21 cellular contexts compared by ENCODE assay signal in genomic region chr6:111517965-111518364, GRCh38. TPM values are rescaled to one million over a fixed set of nuclear protein-coding genes. Genes with fewer than 3 reads are reported as not detected.
DNase-seq lines count a peak whose midpoint lies in the region; ATAC-seq, FAIRE-seq and TF ChIP-seq lines count a peak whose summit lies in the region.
"Had no signal": no experiment of that assay in that cellular context is flagged by ENCODE, and none has a peak within 500 bp of the region (broad histone marks: within the 10 kb centered on the region; RNA-seq: fewer than 3 reads in every experiment).

No MANE protein-coding gene starts in this region.

- 50% methylated on average over 4 of the region's 4 CpGs for WGBS in K562 (ENCODE audit: insufficient coverage, low coverage, missing lambda C conversion rate)
- WGBS in mesendoderm (ENCODE audit: extremely low coverage, insufficient coverage, low lambda C conversion rate) = no CpG with 5 or more reads among the region's 4 CpGs

- ATAC-seq in K562 (peak; percentile 48), HG03095 (IDR thresholded peaks at IDR 0.05; ENCODE audit: unreplicated experiment) (no peak)
- ATAC-seq: PC-3, SK-N-SH treated with all-trans-retinoic acid at 6 μM for 48 hours had no signal

- POLR2A ChIA-PET in K562 (lab: Yijun Ruan, JAX) = interaction anchor here (0.6 to 1.5 kb wide), 4 partner anchors 9 to 560 kb away, joined by 3 to 4 read pairs (median 3); partner anchors contain the start of gene GTF3C6

- H2BK5ac ChIP-seq in mesendoderm (ENCODE audit: low read length) = no peak overlapping the region

- in situ Hi-C loops in K562 (cut with MboI) = no loop called here

- no peak overlapping the region for H2AK5ac ChIP-seq in mesendoderm (ENCODE audit: low read length)

- H3K4me1 Mint-ChIP-seq in T-helper 2 cell treated with Interferon-gamma antibody and Interleukin-4, amounts not matched to agents 5 μg/mL and 100 μg/mL, for 36 hours (ENCODE audit: low read depth) = peaks cover 15% of the 10 kb centered on the region

- H3K27ac Mint-ChIP-seq in T-helper 2 cell treated with Interferon-gamma antibody and Interleukin-4, amounts not matched to agents 5 μg/mL and 100 μg/mL, for 36 hours = no peak overlapping the region
- H3K27ac Mint-ChIP-seq: CD4-positive, alpha-beta T cell; HFFc6 had no signal

- H3K4me3 Mint-ChIP-seq in T-helper 2 cell treated with Interferon-gamma antibody and Interleukin-4, amounts not matched to agents 5 μg/mL and 100 μg/mL, for 36 hours = no peak overlapping the region
- H3K4me3 Mint-ChIP-seq: CD4-positive, alpha-beta T cell; HFFc6 had no signal

- H3K4me1 ChIP-seq in K562 (replicated peaks in 1 of 2; ENCODE audit: control insufficient read depth in 2 of 2, insufficient read depth in 2 of 2, low read length in 2 of 2) = no peaks in the 10 kb centered on the region; a peak in 1 of 5 replicates
- no peaks in the 10 kb centered on the region for H3K4me1 ChIP-seq in mesendoderm (ENCODE audit: control insufficient read depth, low read depth, low read length)
- H3K4me1 ChIP-seq: BE2C had no signal

- H3K4me3 ChIP-seq in K562 (no peak overlapping the region), mesendoderm (ENCODE audit: low read length) (no peak overlapping the region)
- H3K4me3 ChIP-seq: GM23248, MG63 had no signal

- no peak overlapping the region for H3K9ac ChIP-seq in K562 (ENCODE audit: insufficient read depth in 1 of 2, low read depth in 2 of 2, low read length in 2 of 2)
- no peak overlapping the region for H3K9ac ChIP-seq in mesendoderm (ENCODE audit: low read length)
- H3K9ac ChIP-seq: GM23248 had no signal

- no peaks in the 10 kb centered on the region for H4K20me1 ChIP-seq in K562 (replicated peaks; ENCODE audit: control insufficient read depth, insufficient read depth, low read length)

- no peak overlapping the region for H3K4me2 ChIP-seq in K562 (ENCODE audit: insufficient read depth, low read length)
- no peak overlapping the region for H3K4me2 ChIP-seq in mesendoderm (ENCODE audit: low read length)

- H3K27me3 ChIP-seq in K562 (ENCODE audit: control insufficient read depth in 2 of 2, insufficient read depth in 2 of 2, low read length in 2 of 2) (no peaks in the 10 kb centered on the region), mesendoderm (ENCODE audit: insufficient read depth, low read length, poor library complexity) (no peaks in the 10 kb centered on the region)
- H3K27me3 ChIP-seq: BE2C, MG63 had no signal

- H3K27ac ChIP-seq in K562 (ENCODE audit: extremely low read depth, low read depth, low read length) (no peak overlapping the region), mesendoderm (ENCODE audit: low read depth, low read length) (no peak overlapping the region)
- H3K27ac ChIP-seq: GM23248 had no signal

- no peak overlapping the region for H4K8ac ChIP-seq in mesendoderm (ENCODE audit: low read depth, low read length)

- TF ChIP-seq CTCF in K562 (IDR thresholded peaks at IDR 0.05 in 2 of 3, conservative IDR thresholded peaks at IDR 0.05 in 1 of 3; ENCODE audit: insufficient read depth in 2 of 3, low read depth in 1 of 3, low read length in 3 of 3) = no peak

- CTCF ChIA-PET in K562 (lab: Yijun Ruan, JAX; ENCODE audit: low intra/inter-chr PET ratio) = no interaction called here

- no peak for TF ChIP-seq POLR2A in GM12891 (IDR thresholded peaks at IDR 0.05; ENCODE audit: low read depth, low read length)
- no peak for TF ChIP-seq POLR2A in K562 (conservative IDR thresholded peaks at IDR 0.05)

- FAIRE-seq in GM12891 (lab: Jason Lieb, UNC) (peak; percentile 40), K562 (lab: Jason Lieb, UNC) (peak; percentile 11)
- FAIRE-seq: G401.6 had no signal

- TF ChIP-seq EP300 in K562 (IDR thresholded peaks at IDR 0.05; ENCODE audit: low read length) = no peak

- no peak overlapping the region for H3K23ac ChIP-seq in mesendoderm (ENCODE audit: low read length)

- H3K79me1 ChIP-seq in mesendoderm (ENCODE audit: low read length) = no peaks in the 10 kb centered on the region

- no peaks in the 10 kb centered on the region for H3K27me3 Mint-ChIP-seq in T-helper 2 cell treated with Interferon-gamma antibody and Interleukin-4, amounts not matched to agents 5 μg/mL and 100 μg/mL, for 36 hours (ENCODE audit: low read depth)
- H3K27me3 Mint-ChIP-seq: CD4-positive, alpha-beta T cell had no signal

- H2BK120ac ChIP-seq in mesendoderm (ENCODE audit: low read depth, low read length) = no peak overlapping the region

- H3K4ac ChIP-seq in mesendoderm (ENCODE audit: low read depth, low read length) = no peak overlapping the region

- H2AFZ ChIP-seq in K562 (ENCODE audit: low read depth, low read length) = no peak overlapping the region
- H2AFZ ChIP-seq: GM23248 had no signal

- intact Hi-C loops in K562 (cut with micrococcal nuclease) = no loop called here

- no peak overlapping the region for H2BK15ac ChIP-seq in mesendoderm (replicated peaks; ENCODE audit: low read depth)

- H3K36me3 ChIP-seq in K562 (ENCODE audit: control insufficient read depth, insufficient read depth, low read length) (no peaks in the 10 kb centered on the region), mesendoderm (ENCODE audit: control insufficient read depth, insufficient read depth, low read length) (no peaks in the 10 kb centered on the region)
- H3K36me3 ChIP-seq: BE2C, MG63 had no signal

- H4K5ac ChIP-seq in mesendoderm (ENCODE audit: low read length) = no peak overlapping the region

- DNase-seq in GM12891 (ENCODE audit: insufficient read length, low spot score) = no peak
- peak; percentile 9 for DNase-seq in HT1080 (ENCODE audit: low read depth)
- no peak for DNase-seq in K562 (ENCODE audit: extremely low read depth in 1 of 4, low spot score in 3 of 4)
- peak; percentile 78 for DNase-seq in mesendoderm
- no peak for DNase-seq in T-helper 2 cell treated with Interferon-gamma antibody and Interleukin-4, amounts not matched to agents 5 μg/mL and 100 μg/mL, for 36 hours (ENCODE audit: low spot score)
- DNase-seq in NK-92 treated with Interleukin-12 subunit alpha and Interleukin-12 subunit beta, amount 100 ng/mL, for 24 hours (lab: John Stamatoyannopoulos, UW) = no peak
- DNase-seq: BE2C; CD4-positive, alpha-beta T cell; GM23248; HFFc6; Karpas-422; MG63; NCI-H1105 treated with DMSO at 0.1 percent for 48 hours; NCI-H1694 treated with DMSO at 0.1 percent for 48 hours; NCI-H510A; NCI-H774; PC-3; T-helper 1 cell had no signal

- peaks cover 4% of the 10 kb centered on the region for H3K36me3 Mint-ChIP-seq in T-helper 2 cell treated with Interferon-gamma antibody and Interleukin-4, amounts not matched to agents 5 μg/mL and 100 μg/mL, for 36 hours (ENCODE audit: low read depth)

- no peak overlapping the region for H3K56ac ChIP-seq in mesendoderm (ENCODE audit: low read length)

- H3K79me2 ChIP-seq in K562 (ENCODE audit: control insufficient read depth, insufficient read depth, low read length) = no peaks in the 10 kb centered on the region
- no peaks in the 10 kb centered on the region for H3K79me2 ChIP-seq in mesendoderm (ENCODE audit: control insufficient read depth, insufficient read depth, low read length)

- no peaks in the 10 kb centered on the region for H3K9me1 ChIP-seq in K562 (ENCODE audit: control insufficient read depth, insufficient read depth, low read length)

- no TSS peak for BruUV-seq in K562 (replicated peaks; lab: Mats Ljungman, UMichigan)

- no peak overlapping the region for H3K18ac ChIP-seq in mesendoderm (ENCODE audit: low read length)

- H3K9me3 Mint-ChIP-seq in T-helper 2 cell treated with Interferon-gamma antibody and Interleukin-4, amounts not matched to agents 5 μg/mL and 100 μg/mL, for 36 hours = peaks cover 4% of the 10 kb centered on the region
- H3K9me3 Mint-ChIP-seq: CD4-positive, alpha-beta T cell; HFFc6 had no signal

- H3K9me3 ChIP-seq in K562 (replicated peaks; ENCODE audit: control insufficient read depth, insufficient read depth, low read depth, low read length) = no peaks in the 10 kb centered on the region
- H3K9me3 ChIP-seq: BE2C had no signal

- no peak for TF ChIP-seq RAD21 in K562 (CRISPR knock-in tag; conservative IDR thresholded peaks at IDR 0.05 in 1 of 2, IDR thresholded peaks at IDR 0.05 in 1 of 2)

TF ChIP-seq in GM12891, 5 proteins besides CTCF, POLR2A, EP300 and RAD21:
- no peak for TF ChIP-seq POU2F2 (IDR thresholded peaks at IDR 0.05; ENCODE audit: low read depth, low read length)
- no peak for TF ChIP-seq POLR2AphosphoS5 (IDR thresholded peaks at IDR 0.05; ENCODE audit: low read depth, low read length)

TF ChIP-seq in K562, 482 proteins besides CTCF, POLR2A, EP300 and RAD21 (continues in another document):
- TF ChIP-seq MAFF (IDR thresholded peaks at IDR 0.05; ENCODE audit: low read length) = peak; percentile 39; the same call in 1 of the 2 replicates
- no peak for TF ChIP-seq RBM14 (IDR thresholded peaks at IDR 0.05; ENCODE audit: borderline replicate concordance, insufficient read depth, low read depth, low read length)
- peak; percentile 45; the same call in 1 of the 2 replicates for TF ChIP-seq MAFK (IDR thresholded peaks at IDR 0.05; ENCODE audit: low read length)
- TF ChIP-seq LARP7 (IDR thresholded peaks at IDR 0.05) = no peak
- no peak for TF ChIP-seq SRSF9 (IDR thresholded peaks at IDR 0.05; ENCODE audit: borderline replicate concordance, low read depth, low read length)

RNA-seq across cellular contexts. Expression of gene REV3L, which starts 34.9 kb away (rescaled TPM):
- 5.7 TPM for polyA plus RNA-seq in GM12891 (2012; ENCODE audit: low read depth, missing spikeins)
- 13.0 and 13.5 TPM in 2 replicates for total RNA-seq in HT1080 (2014; rRNA removed; shearing (Covaris generic))
- 10.5 and 12.4 TPM in 2 replicates for polyA plus RNA-seq in HT1080 (2015; cell fraction: cytosol; rRNA removed)
- 17.9 and 18.3 TPM in 2 replicates for polyA plus RNA-seq in HT1080 (2015; cell fraction: nucleus; rRNA removed)
- total RNA-seq in K562 (2011; cell fraction: chromatin; rRNA removed; ENCODE audit: low replicate concordance) = 20.0 and 85.9 TPM in 2 replicates
- total RNA-seq in K562 (2011; cell fraction: nucleolus; rRNA removed) = 9.3 and 16.7 TPM in 2 replicates
- 25.5 and 35.3 TPM in 2 replicates for total RNA-seq in K562 (2011; cell fraction: nucleoplasm; rRNA removed)
- total RNA-seq in K562 (2014; rRNA removed) = 13.0 and 14.4 TPM in 2 replicates
- 22.1 and 23.5 TPM in 2 replicates for total RNA-seq in K562 (2014; rRNA removed; fragmentation: Illumina TruSeq; extraction: Trizol)
- 22.5 and 24.4 TPM in 2 replicates for total RNA-seq in K562 (2015; rRNA removed; fragmentation: Illumina TruSeq; extraction: Trizol)
- total RNA-seq in K562 (2021) = 12.1 and 16.6 TPM in 2 replicates
- polyA plus RNA-seq in K562 (2011; rRNA removed) = 11.7 and 16.7 TPM in 2 replicates
- polyA plus RNA-seq in K562 (2011; cell fraction: cytosol; rRNA removed) = 3.3 and 6.2 TPM in 2 replicates
- 9.2 and 12.9 TPM in 2 replicates for polyA plus RNA-seq in K562 (2011; cell fraction: nucleus; rRNA removed)
- polyA plus RNA-seq in K562 (2012) = 7.7 and 8.1 TPM in 2 replicates
- 10.9 and 16.8 TPM in 2 replicates for polyA plus RNA-seq in K562 (2014; fragmentation: Illumina TruSeq; extraction: Trizol)
- 1 to 10 TPM; 5.5 to 6.2 TPM for polyA plus RNA-seq in K562 (2014; fragmentation: Nextera tagmentation; extraction: Ambion mirVana)
- polyA plus RNA-seq in K562 (2014; rRNA removed) = 9.1 and 11.5 TPM in 2 replicates
- 40.9 and 47.2 TPM in 2 replicates for polyA minus RNA-seq in K562 (2011; rRNA and poly(A)+ RNA removed)
- 11.5 and 13.4 TPM in 2 replicates for polyA minus RNA-seq in K562 (2011; cell fraction: cytosol; rRNA and poly(A)+ RNA removed)
- polyA minus RNA-seq in K562 (2011; cell fraction: nucleus; rRNA and poly(A)+ RNA removed) = 28.9 and 41.9 TPM in 2 replicates
- polyA plus RNA-seq in mesendoderm (2013, experiment 1 of 2) = 3.5 TPM
- polyA plus RNA-seq in mesendoderm (2013, experiment 2 of 2) = 2.2 TPM

Comparison
In these comparisons a context has a peak if more than half of its experiments do, and no peak if none do; other contexts are left out.
1. DNase-seq: peak in HT1080 (single experiment) and mesendoderm (single experiment); none in GM12891 (single experiment), K562 (0 of 4), T-helper 2 cell treated with Interferon-gamma antibody and Interleukin-4, amounts not matched to agents 5 μg/mL and 100 μg/mL, for 36 hours (single experiment) and NK-92 treated with Interleukin-12 subunit alpha and Interleukin-12 subunit beta, amount 100 ng/mL, for 24 hours (single experiment).